Comparison of ENCODE assay signal across 14 cellular contexts in the genomic region with DNA sequence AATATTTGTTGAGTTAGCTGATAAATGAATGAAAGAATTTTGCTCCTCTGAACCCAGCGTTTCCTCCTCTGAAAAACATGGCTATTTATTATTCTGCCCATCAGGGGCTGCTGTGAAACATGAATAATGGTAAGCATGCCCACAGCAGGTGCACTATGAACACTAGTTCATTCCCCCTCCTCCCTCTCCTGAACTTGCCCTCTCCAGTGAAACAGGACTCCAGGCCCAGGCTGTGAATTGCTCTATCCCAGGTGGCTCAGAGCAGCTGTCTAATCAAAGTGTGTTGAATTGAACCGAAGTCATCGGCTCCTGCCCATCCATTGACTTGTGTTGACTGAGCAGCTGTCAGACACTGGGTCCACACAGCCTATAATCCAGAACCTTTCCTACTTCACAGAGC.
DNase-seq lines count a peak whose midpoint lies in the region; FAIRE-seq and TF ChIP-seq lines count a peak whose summit lies in the region.
"Had no signal": no experiment of that assay in that cellular context is flagged by ENCODE, and none has a peak within 500 bp of the region (broad histone marks: within the 10 kb centered on the region; RNA-seq: fewer than 3 reads in every experiment).

No MANE protein-coding gene starts in this region.

- H4K20me1 ChIP-seq in H1 (replicated peaks in 1 of 2; ENCODE audit: control insufficient read depth in 1 of 2, insufficient read depth in 2 of 2, low read length in 2 of 2): no peaks in the 10 kb centered on the region

- H3K9ac ChIP-seq in H1 (replicated peaks in 1 of 4; ENCODE audit: extremely low read depth in 1 of 4, low read depth in 3 of 4, low read length in 3 of 4): no peak overlapping the region

- H3K23ac ChIP-seq in H1 (ENCODE audit: insufficient read length): no peak overlapping the region

- peak overlapping the region; percentile 20; the same call in 1 of the 2 replicates for H2BK5ac ChIP-seq in H1 (ENCODE audit: low read depth, low read length)

- peak overlapping the region; percentile 40 for H2BK120ac ChIP-seq in H1 (replicated peaks; ENCODE audit: low read depth, low read length)

- H3K4me3 ChIP-seq in H1 (ENCODE audit: extremely low read depth in 1 of 4, insufficient read depth in 2 of 4, low read depth in 3 of 4, low read length in 4 of 4) (no peak overlapping the region), vagina (no peak overlapping the region), Peyer's patch (no peak overlapping the region)
- H3K4me3 ChIP-seq: esophagus muscularis mucosa, MG63 had no signal

- POLR2A ChIA-PET in H1 (lab: Charles Lee; ENCODE audit: partially characterized antibody): interaction anchor here (0.6 to 1.2 kb wide), 2 partner anchors 438 to 1464 kb away, joined by 3 read pairs; no protein-coding TSS in a partner anchor

- H3K14ac ChIP-seq in H1 (ENCODE audit: insufficient read length): no peak overlapping the region

- peak overlapping the region; percentile 60 for H4K91ac ChIP-seq in H1 (replicated peaks; ENCODE audit: insufficient read length, low read length)

- CTCF ChIA-PET in H1 (lab: Charles Lee; ENCODE audit: partially characterized antibody): interaction anchor here (0.8 to 1.3 kb wide), 8 partner anchors 13 to 267 kb away, joined by 3 to 4 read pairs (median 3); a partner anchor contains a TSS

- H3K18ac ChIP-seq in H1 (ENCODE audit: extremely low read depth, low read length): peak overlapping the region; percentile 44

- H3K27ac ChIP-seq in H1 (ENCODE audit: low read depth, low read length) (no peak overlapping the region), vagina (peak overlapping the region; percentile 63), Peyer's patch (no peak overlapping the region)
- H3K27ac ChIP-seq: esophagus muscularis mucosa had no signal

- no peak for TF ChIP-seq RAD21 in H1 (IDR thresholded peaks at IDR 0.05 in 1 of 2, conservative IDR thresholded peaks at IDR 0.05 in 1 of 2; ENCODE audit: low read depth in 2 of 2, low read length in 2 of 2)

- H3K9me3 ChIP-seq in H1 (ENCODE audit: insufficient read depth in 2 of 2, low read depth in 1 of 2, low read length in 1 of 2) (no peaks in the 10 kb centered on the region), vagina (no peaks in the 10 kb centered on the region), Peyer's patch (no peaks in the 10 kb centered on the region)
- H3K9me3 ChIP-seq: esophagus muscularis mucosa, MG63 had no signal

- intact Hi-C loops in vagina (cut with DNase I): no loop called here

- H3K23me2 ChIP-seq in H1 (ENCODE audit: low read depth, low read length): no peaks in the 10 kb centered on the region; the same call in 1 of the 2 replicates

- no peak overlapping the region for H4K8ac ChIP-seq in H1 (ENCODE audit: extremely low read depth, insufficient read depth, low read length)

- H3K79me1 ChIP-seq in H1 (ENCODE audit: low read depth, low read length): no peaks in the 10 kb centered on the region

- no peak overlapping the region for H4K5ac ChIP-seq in H1 (ENCODE audit: insufficient read length, low read depth, low read length)

- no peaks in the 10 kb centered on the region for H3K79me2 ChIP-seq in H1 (ENCODE audit: control insufficient read depth in 1 of 2, insufficient read depth in 2 of 2, low read length in 2 of 2)

- H2BK15ac ChIP-seq in H1 (ENCODE audit: low read length): 0 out of 2 replicates have a peak overlapping the region, but pooled peaks have one; percentile 4

- no peak overlapping the region for H3K4ac ChIP-seq in H1 (replicated peaks; ENCODE audit: insufficient read length, low read depth, low read length)

- H3K27me3 ChIP-seq in H1 (replicated peaks in 1 of 4; ENCODE audit: control insufficient read depth in 3 of 4, extremely low read depth in 1 of 4, insufficient read depth in 3 of 4, low read length in 3 of 4) (no peaks in the 10 kb centered on the region; a peak in 1 of 7 replicates), vagina (no peaks in the 10 kb centered on the region), Peyer's patch (no peaks in the 10 kb centered on the region)
- H3K27me3 ChIP-seq: MG63 had no signal

- no peak overlapping the region for H3K56ac ChIP-seq in H1 (replicated peaks; ENCODE audit: insufficient read length, low read depth, low read length)

- H2BK12ac ChIP-seq in H1 (ENCODE audit: low read depth, low read length): peak overlapping the region; percentile 96; the same call in 1 of the 2 replicates

- H3K36me3 ChIP-seq in H1 (ENCODE audit: control insufficient read depth in 2 of 4, insufficient read depth in 4 of 4, low read length in 3 of 4) (no peaks in the 10 kb centered on the region), vagina (no peaks in the 10 kb centered on the region), Peyer's patch (no peaks in the 10 kb centered on the region)
- H3K36me3 ChIP-seq: esophagus muscularis mucosa, MG63 had no signal

- TF ChIP-seq CTCF in H1 (IDR thresholded peaks at IDR 0.05; ENCODE audit: control extremely low read depth in 1 of 3, insufficient read depth in 1 of 3, low read depth in 1 of 3, low read length in 3 of 3) (no peak), vagina (IDR thresholded peaks at IDR 0.05) (no peak), Peyer's patch (IDR thresholded peaks at IDR 0.05) (no peak)

- H3K4me2 ChIP-seq in H1 (ENCODE audit: insufficient read depth in 1 of 2, low read depth in 2 of 2, low read length in 2 of 2): peak overlapping the region in 1 of 2 experiments; percentile 26; a peak in 1 of 4 replicates

- no peak overlapping the region for H2AFZ ChIP-seq in H1 (ENCODE audit: low read length)

- no peak for FAIRE-seq in H1 (lab: Jason Lieb, UNC)
- FAIRE-seq: colon had no signal

- DNase-seq in NCI-H1417 treated with DMSO at 0.1 percent for 48 hours (lab: John Stamatoyannopoulos, UW) (peak; percentile 34), NCI-H2227 (lab: John Stamatoyannopoulos, UW; ENCODE audit: unreplicated experiment) (peak; percentile 24), H1 (ENCODE audit: low read depth in 1 of 2, low spot score in 2 of 2) (no peak), vagina (ENCODE audit: extremely low spot score in 2 of 2) (peak in 1 of 2 donors; percentile 88), GDM1 (lab: John Stamatoyannopoulos, UW) (no peak), Peyer's patch (no peak), iPS-NIHi11 (ENCODE audit: low spot score) (no peak)
- DNase-seq: activated CD4-positive, alpha-beta T cell treated with anti-CD3 and anti-CD28 coated beads for 36 hours; amniotic stem cell; CD4-positive, alpha-beta T cell; HCEC 1CT had no signal

- H2BK20ac ChIP-seq in H1 (ENCODE audit: low read length): peak overlapping the region; percentile 94

- TF ChIP-seq POLR2A in H1 (IDR thresholded peaks at IDR 0.05; ENCODE audit: control extremely low read depth in 1 of 2, low read depth in 2 of 2, low read length in 2 of 2) (no peak), vagina (IDR thresholded peaks at IDR 0.05) (no peak), Peyer's patch (IDR thresholded peaks at IDR 0.05) (no peak)

- H2AK5ac ChIP-seq in H1 (ENCODE audit: low read depth, low read length): peak overlapping the region; percentile 17; the same call in 1 of the 2 replicates

- H3K4me1 ChIP-seq in H1 (replicated peaks in 1 of 4; ENCODE audit: control insufficient read depth in 3 of 4, insufficient read depth in 4 of 4, low read length in 3 of 4): peaks cover 12 to 34% (median 22%) of the 10 kb centered on the region in 4 experiments
- H3K4me1 ChIP-seq in vagina: peaks cover 23% of the 10 kb centered on the region
- H3K4me1 ChIP-seq in Peyer's patch: no peaks in the 10 kb centered on the region

- WGBS in H1 (ENCODE audit: extremely low coverage in 1 of 2, insufficient coverage in 1 of 2, insufficient read length in 1 of 2, insufficient replicate concordance in 2 of 2, low coverage in 1 of 2, low lambda C conversion rate in 2 of 2, missing lambda C conversion rate in 1 of 2), 2 experiments: 65% methylated on average over 3 of the region's 3 CpGs; no CpG with 5 or more reads in 1 of the 2 experiments

- TF ChIP-seq EP300 in H1 (IDR thresholded peaks at IDR 0.05; ENCODE audit: borderline replicate concordance in 1 of 2, low read depth in 2 of 2, low read length in 2 of 2): no peak

TF ChIP-seq in H1, 55 proteins besides CTCF, POLR2A, EP300 and RAD21:
- no peak for TF ChIP-seq YY1 (IDR thresholded peaks at IDR 0.05; ENCODE audit: low read depth, low read length)
- TF ChIP-seq, protein P1, sequence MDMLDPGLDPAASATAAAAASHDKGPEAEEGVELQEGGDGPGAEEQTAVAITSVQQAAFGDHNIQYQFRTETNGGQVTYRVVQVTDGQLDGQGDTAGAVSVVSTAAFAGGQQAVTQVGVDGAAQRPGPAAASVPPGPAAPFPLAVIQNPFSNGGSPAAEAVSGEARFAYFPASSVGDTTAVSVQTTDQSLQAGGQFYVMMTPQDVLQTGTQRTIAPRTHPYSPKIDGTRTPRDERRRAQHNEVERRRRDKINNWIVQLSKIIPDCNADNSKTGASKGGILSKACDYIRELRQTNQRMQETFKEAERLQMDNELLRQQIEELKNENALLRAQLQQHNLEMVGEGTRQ (IDR thresholded peaks at IDR 0.05; ENCODE audit: low read length): no peak
TF ChIP-seq in H1: peak in this region for 0.

Comparison
In these comparisons a context has a peak if more than half of its experiments do, and no peak if none do; other contexts are left out.
1. DNase-seq: peak in NCI-H1417 treated with DMSO at 0.1 percent for 48 hours (single experiment) and NCI-H2227 (single experiment); none in H1 (0 of 2), GDM1 (single experiment), Peyer's patch (0 of 3) and iPS-NIHi11 (single experiment).